13 cellular contexts compared by ENCODE assay signal in genomic region chr1:109669246-109669948, GRCh38. TPM values are rescaled to one million over a fixed set of nuclear protein-coding genes. Genes with fewer than 3 reads are reported as not detected.
DNase-seq lines count a peak whose midpoint lies in the region; ATAC-seq, FAIRE-seq and TF ChIP-seq lines count a peak whose summit lies in the region.
"Had no signal": no experiment of that assay in that cellular context is flagged by ENCODE, and none has a peak within 500 bp of the region (broad histone marks: within the 10 kb centered on the region; RNA-seq: fewer than 3 reads in every experiment).

No MANE protein-coding gene starts in this region.

- POLR2A ChIA-PET in naive thymus-derived CD4-positive, alpha-beta T cell (lab: Charles Lee) = no interaction called here

- CTCF ChIA-PET in naive thymus-derived CD4-positive, alpha-beta T cell (lab: Charles Lee) = interaction anchor here (0.7 to 1.0 kb wide), 2 partner anchors 14 to 25 kb away, joined by 3 to 4 read pairs; partner anchors contain the start of gene GSTM4

- H3K9me3 Mint-ChIP-seq in activated T-helper 1 cell treated with anti-CD3 and anti-CD28 coated beads, Interleukin-12 subunit alpha, Interleukin-12 subunit beta, Interleukin-2, Interleukin-4 antibody, amounts not matched to agents 30 ng/mL and 10 ng/mL and 1 ng/mL, durations not matched to agents 14 hours and 24 hours and 36 hours = no peaks in the 10 kb centered on the region
- no peaks in the 10 kb centered on the region for H3K9me3 Mint-ChIP-seq in naive thymus-derived CD4-positive, alpha-beta T cell

- H3K27me3 Mint-ChIP-seq in activated T-helper 1 cell treated with anti-CD3 and anti-CD28 coated beads, Interleukin-12 subunit alpha, Interleukin-12 subunit beta, Interleukin-2, Interleukin-4 antibody, amounts not matched to agents 30 ng/mL and 10 ng/mL and 1 ng/mL, durations not matched to agents 14 hours and 24 hours and 36 hours (ENCODE audit: insufficient read depth) = no peaks in the 10 kb centered on the region
- no peaks in the 10 kb centered on the region for H3K27me3 Mint-ChIP-seq in naive thymus-derived CD4-positive, alpha-beta T cell

- H3K4me3 ChIP-seq in naive thymus-derived CD4-positive, alpha-beta T cell (ENCODE audit: low read length) = peak overlapping the region; percentile 9
- no peak overlapping the region for H3K4me3 ChIP-seq in Karpas-422 (ENCODE audit: low read length)

- no peak for TF ChIP-seq POLR2A in GM12891 (IDR thresholded peaks at IDR 0.05; ENCODE audit: low read depth, low read length)

- no peaks in the 10 kb centered on the region for H3K79me2 ChIP-seq in Karpas-422 (ENCODE audit: low read length)

- H3K4me1 ChIP-seq in naive thymus-derived CD4-positive, alpha-beta T cell (ENCODE audit: control insufficient read depth in 2 of 2, insufficient read depth in 2 of 2, low read length in 2 of 2) = peaks cover 0 to 11% of the 10 kb centered on the region in 2 donors
- H3K4me1 ChIP-seq in Karpas-422 (ENCODE audit: low read length) = peaks cover 18% of the 10 kb centered on the region

- H3K27ac ChIP-seq in naive thymus-derived CD4-positive, alpha-beta T cell (ENCODE audit: low read depth, low read length) = no peak overlapping the region
- no peak overlapping the region for H3K27ac ChIP-seq in Karpas-422 (ENCODE audit: low read length)

- no peak for ATAC-seq in naive thymus-derived CD4-positive, alpha-beta T cell

- intact Hi-C loops in activated T-helper 1 cell treated with anti-CD3 and anti-CD28 coated beads, Interleukin-12 subunit alpha, Interleukin-12 subunit beta, Interleukin-2, Interleukin-4 antibody, amounts not matched to agents 30 ng/mL and 10 ng/mL and 1 ng/mL, durations not matched to agents 14 hours and 24 hours and 36 hours (cut with micrococcal nuclease) = loop anchor here (2.0 kb wide), 2 partner anchors 17 to 49 kb away; partner anchors contain the start of gene GSTM1
- intact Hi-C loops in naive thymus-derived CD4-positive, alpha-beta T cell (cut with micrococcal nuclease) = loop anchor here (2.0 to 5.0 kb wide), 3 partner anchors 17 to 669 kb away; partner anchors contain the start of genes GSTM1 (in 1 of the 2) and RBM15 (in 1 of the 2)

- peak; percentile 13 for FAIRE-seq in GM12891 (lab: Jason Lieb, UNC)
- FAIRE-seq: TTC549 had no signal

- no peak overlapping the region for H2AFZ ChIP-seq in Karpas-422 (ENCODE audit: low read length)

- no peaks in the 10 kb centered on the region for H3K36me3 ChIP-seq in naive thymus-derived CD4-positive, alpha-beta T cell (ENCODE audit: control insufficient read depth in 2 of 3, insufficient read depth in 3 of 3, low read length in 3 of 3)
- H3K36me3 ChIP-seq in Karpas-422 (ENCODE audit: insufficient read depth, low read length) = no peaks in the 10 kb centered on the region
- H3K36me3 ChIP-seq: ovary had no signal

- no peaks in the 10 kb centered on the region for H3K27me3 ChIP-seq in naive thymus-derived CD4-positive, alpha-beta T cell (ENCODE audit: control insufficient read depth in 2 of 2, insufficient read depth in 2 of 2, low read length in 2 of 2)
- no peaks in the 10 kb centered on the region for H3K27me3 ChIP-seq in Karpas-422 (ENCODE audit: low read length)
- H3K27me3 ChIP-seq: ovary had no signal

- H4K20me1 ChIP-seq in Karpas-422 (ENCODE audit: insufficient read depth, low read depth, low read length) = no peaks in the 10 kb centered on the region

- H3K9me2 ChIP-seq in Karpas-422 (replicated peaks; ENCODE audit: insufficient read depth, low read length) = no peaks in the 10 kb centered on the region

- H3K4me1 Mint-ChIP-seq in activated T-helper 1 cell treated with anti-CD3 and anti-CD28 coated beads, Interleukin-12 subunit alpha, Interleukin-12 subunit beta, Interleukin-2, Interleukin-4 antibody, amounts not matched to agents 30 ng/mL and 10 ng/mL and 1 ng/mL, durations not matched to agents 14 hours and 24 hours and 36 hours (ENCODE audit: low read depth) = peaks cover 16% of the 10 kb centered on the region
- peaks cover 16 to 30% (median 24%) of the 10 kb centered on the region in 7 donors for H3K4me1 Mint-ChIP-seq in naive thymus-derived CD4-positive, alpha-beta T cell

- peaks cover 5% of the 10 kb centered on the region for H3K36me3 Mint-ChIP-seq in activated T-helper 1 cell treated with anti-CD3 and anti-CD28 coated beads, Interleukin-12 subunit alpha, Interleukin-12 subunit beta, Interleukin-2, Interleukin-4 antibody, amounts not matched to agents 30 ng/mL and 10 ng/mL and 1 ng/mL, durations not matched to agents 14 hours and 24 hours and 36 hours (ENCODE audit: low read depth)
- H3K36me3 Mint-ChIP-seq in naive thymus-derived CD4-positive, alpha-beta T cell = peaks cover 6 to 23% (median 10%) of the 10 kb centered on the region in 5 donors

- peak; percentile 1 for DNase-seq in Ammon's horn (ENCODE audit: low spot score)
- DNase-seq in GM12891 (ENCODE audit: insufficient read length, low spot score) = no peak
- DNase-seq in activated T-helper 1 cell treated with anti-CD3 and anti-CD28 coated beads, Interleukin-12 subunit alpha, Interleukin-12 subunit beta, Interleukin-2, Interleukin-4 antibody, amounts not matched to agents 30 ng/mL and 10 ng/mL and 1 ng/mL, durations not matched to agents 14 hours and 24 hours and 36 hours (ENCODE audit: low spot score) = no peak
- DNase-seq in naive thymus-derived CD4-positive, alpha-beta T cell = no peak
- DNase-seq in Karpas-422 = no peak
- no peak for DNase-seq in stimulated activated CD4-positive, alpha-beta T cell treated with anti-CD3 and anti-CD28 coated beads, Interleukin-1b, Interleukin-23, amount 100 ng/mL, for 48 hours
- no peak for DNase-seq in DMS 273 treated with DMSO at 0.1 percent for 48 hours (lab: John Stamatoyannopoulos, UW)
- DNase-seq in inferior parietal cortex (ENCODE audit: extremely low spot score) = no peak
- DNase-seq: activated effector memory CD4-positive, alpha-beta T cell treated with Interleukin-2 at 50 U/mL for 16 hours; NCI-H1092 treated with DMSO at 0.1 percent for 48 hours; NCI-H446 had no signal

- H3K27ac Mint-ChIP-seq in activated T-helper 1 cell treated with anti-CD3 and anti-CD28 coated beads, Interleukin-12 subunit alpha, Interleukin-12 subunit beta, Interleukin-2, Interleukin-4 antibody, amounts not matched to agents 30 ng/mL and 10 ng/mL and 1 ng/mL, durations not matched to agents 14 hours and 24 hours and 36 hours = peak overlapping the region; percentile 79
- peak overlapping the region; percentile 34 to 90 (median 77) for H3K27ac Mint-ChIP-seq in naive thymus-derived CD4-positive, alpha-beta T cell

- no peak overlapping the region for H3K9ac ChIP-seq in Karpas-422 (ENCODE audit: low read length)

- peak overlapping the region; percentile 71 for H3K4me3 Mint-ChIP-seq in activated T-helper 1 cell treated with anti-CD3 and anti-CD28 coated beads, Interleukin-12 subunit alpha, Interleukin-12 subunit beta, Interleukin-2, Interleukin-4 antibody, amounts not matched to agents 30 ng/mL and 10 ng/mL and 1 ng/mL, durations not matched to agents 14 hours and 24 hours and 36 hours
- peak overlapping the region; percentile 73 to 92 (median 82) for H3K4me3 Mint-ChIP-seq in naive thymus-derived CD4-positive, alpha-beta T cell

- no peaks in the 10 kb centered on the region for H3K9me3 ChIP-seq in naive thymus-derived CD4-positive, alpha-beta T cell (ENCODE audit: control insufficient read depth in 2 of 3, low read length in 3 of 3)
- H3K9me3 ChIP-seq in Karpas-422 (ENCODE audit: low read length) = no peaks in the 10 kb centered on the region
- H3K9me3 ChIP-seq: ovary had no signal

- H3K4me2 ChIP-seq in Karpas-422 (ENCODE audit: low read depth, low read length, poor library complexity, severe bottlenecking) = no peak overlapping the region

RNA-seq across cellular contexts. Expression of gene GSTM2, which starts 1.5 kb away (rescaled TPM):
- 94.6 TPM for polyA plus RNA-seq in GM12891 (2012; ENCODE audit: low read depth, missing spikeins)
- total RNA-seq in activated T-helper 1 cell treated with anti-CD3 and anti-CD28 coated beads, Interleukin-12 subunit alpha, Interleukin-12 subunit beta, Interleukin-2, Interleukin-4 antibody, amounts not matched to agents 30 ng/mL and 10 ng/mL and 1 ng/mL, durations not matched to agents 14 hours and 24 hours and 36 hours = 19.0 and 19.2 TPM in 2 replicates
- 100 to 1,000 TPM in 3 of 5 experiments, 10 to 100 TPM in 2; 52.2 to 201 (median 109) TPM for total RNA-seq in naive thymus-derived CD4-positive, alpha-beta T cell
- polyA plus RNA-seq in naive thymus-derived CD4-positive, alpha-beta T cell = 10 to 100 TPM; 64.6 to 72.2 TPM
- 6.2 and 7.3 TPM in 2 replicates for total RNA-seq in Karpas-422 (2014; rRNA removed; shearing (Covaris generic); ENCODE audit: low replicate concordance)

RNA-seq across cellular contexts. Expression of gene GSTM4, which starts 13.5 kb away (rescaled TPM):
- polyA plus RNA-seq in GM12891 (2012; ENCODE audit: low read depth, missing spikeins) = 13.9 TPM
- 6.5 and 8.9 TPM in 2 replicates for total RNA-seq in activated T-helper 1 cell treated with anti-CD3 and anti-CD28 coated beads, Interleukin-12 subunit alpha, Interleukin-12 subunit beta, Interleukin-2, Interleukin-4 antibody, amounts not matched to agents 30 ng/mL and 10 ng/mL and 1 ng/mL, durations not matched to agents 14 hours and 24 hours and 36 hours
- 10 to 100 TPM; 14.2 to 28.4 (median 16.1) TPM for total RNA-seq in naive thymus-derived CD4-positive, alpha-beta T cell
- polyA plus RNA-seq in naive thymus-derived CD4-positive, alpha-beta T cell = 10 to 100 TPM in 1 of 2 donors, 1 to 10 TPM in 1; 3.1 to 15.0 TPM
- 7.7 and 10.0 TPM in 2 replicates for total RNA-seq in Karpas-422 (2014; rRNA removed; shearing (Covaris generic); ENCODE audit: low replicate concordance)

RNA-seq across cellular contexts. Expression of gene GSTM1, which starts 18.2 kb away (rescaled TPM):
- polyA plus RNA-seq in GM12891 (2012; ENCODE audit: low read depth, missing spikeins) = not detected
- 77.4 and 86.4 TPM in 2 replicates for total RNA-seq in activated T-helper 1 cell treated with anti-CD3 and anti-CD28 coated beads, Interleukin-12 subunit alpha, Interleukin-12 subunit beta, Interleukin-2, Interleukin-4 antibody, amounts not matched to agents 30 ng/mL and 10 ng/mL and 1 ng/mL, durations not matched to agents 14 hours and 24 hours and 36 hours
- 10 to 100 TPM in 2 of 5 experiments, not detected in 3; 45.9 to 83.6 TPM for total RNA-seq in naive thymus-derived CD4-positive, alpha-beta T cell
- polyA plus RNA-seq in naive thymus-derived CD4-positive, alpha-beta T cell = 10 to 100 TPM in 1 of 2 donors, not detected in 1; 62.4 TPM
- 8.5 and 14.4 TPM in 2 replicates for total RNA-seq in Karpas-422 (2014; rRNA removed; shearing (Covaris generic); ENCODE audit: low replicate concordance)

RNA-seq across cellular contexts. Expression of gene GSTM5, which starts 42.7 kb away (rescaled TPM):
- 0.06 TPM for polyA plus RNA-seq in GM12891 (2012; ENCODE audit: low read depth, missing spikeins)
- 0.08 TPM in 1 of 2 replicates, not detected in the other for total RNA-seq in activated T-helper 1 cell treated with anti-CD3 and anti-CD28 coated beads, Interleukin-12 subunit alpha, Interleukin-12 subunit beta, Interleukin-2, Interleukin-4 antibody, amounts not matched to agents 30 ng/mL and 10 ng/mL and 1 ng/mL, durations not matched to agents 14 hours and 24 hours and 36 hours
- under 1 TPM in 2 of 5 experiments, not detected in 3; 0.42 to 0.81 TPM for total RNA-seq in naive thymus-derived CD4-positive, alpha-beta T cell
- polyA plus RNA-seq in naive thymus-derived CD4-positive, alpha-beta T cell = not detected
- total RNA-seq in Karpas-422 (2014; rRNA removed; shearing (Covaris generic); ENCODE audit: low replicate concordance) = not detected in 2 replicates

RNA-seq across cellular contexts. Expression of gene AMPD2, which starts 49.8 kb away (rescaled TPM):
- 52.7 TPM for polyA plus RNA-seq in GM12891 (2012; ENCODE audit: low read depth, missing spikeins)
- total RNA-seq in activated T-helper 1 cell treated with anti-CD3 and anti-CD28 coated beads, Interleukin-12 subunit alpha, Interleukin-12 subunit beta, Interleukin-2, Interleukin-4 antibody, amounts not matched to agents 30 ng/mL and 10 ng/mL and 1 ng/mL, durations not matched to agents 14 hours and 24 hours and 36 hours = 92.4 and 100 TPM in 2 replicates
- total RNA-seq in naive thymus-derived CD4-positive, alpha-beta T cell = 100 to 1,000 TPM in 3 of 5 experiments, 10 to 100 TPM in 2; 82.8 to 403 (median 119) TPM
- polyA plus RNA-seq in naive thymus-derived CD4-positive, alpha-beta T cell = 10 to 100 TPM; 26.2 to 51.7 TPM
- 72.3 and 131 TPM in 2 replicates for total RNA-seq in Karpas-422 (2014; rRNA removed; shearing (Covaris generic); ENCODE audit: low replicate concordance)
